17 cellular contexts compared by ENCODE assay signal in the genomic region with DNA sequence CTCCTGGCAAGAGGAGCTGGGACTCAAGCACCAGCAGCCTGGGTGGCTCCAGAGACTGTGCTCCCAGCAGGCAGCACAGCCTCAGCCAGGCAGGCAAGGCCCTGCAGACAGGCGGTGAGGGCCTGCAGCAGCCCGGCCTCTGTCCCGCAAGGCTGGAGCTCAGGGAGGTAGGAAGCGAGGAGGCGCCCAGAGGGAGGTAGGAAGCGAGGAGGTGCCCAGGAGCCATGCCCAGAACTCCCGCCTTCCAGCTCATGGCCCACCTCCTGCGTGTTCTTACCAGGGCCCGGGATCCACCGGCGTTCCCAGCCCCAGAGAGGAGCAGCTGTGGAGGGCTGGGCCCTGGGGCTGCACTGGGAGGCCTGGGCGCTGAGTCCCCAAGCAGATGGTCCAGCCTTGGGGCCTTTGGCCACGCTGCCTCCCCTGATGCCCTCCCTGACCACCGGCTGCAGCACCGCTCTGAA.
DNase-seq lines count a peak whose midpoint lies in the region; ATAC-seq and TF ChIP-seq lines count a peak whose summit lies in the region.
"Had no signal": no experiment of that assay in that cellular context is flagged by ENCODE, and none has a peak within 500 bp of the region (broad histone marks: within the 10 kb centered on the region; RNA-seq: fewer than 3 reads in every experiment).

No MANE protein-coding gene starts in this region.

- H2BK120ac ChIP-seq in H9 (ENCODE audit: low read depth, low read length, poor library complexity, severe bottlenecking), result no peak overlapping the region
- no peak overlapping the region for H2BK120ac ChIP-seq in neuronal stem cell (ENCODE audit: low read depth, low read length)

- no peak overlapping the region for H3K56ac ChIP-seq in H9 (ENCODE audit: insufficient read length, low read depth, low read length)

- no peak overlapping the region for H2BK12ac ChIP-seq in H9 (ENCODE audit: insufficient read length, low read depth, low read length)
- H2BK12ac ChIP-seq in neuronal stem cell (ENCODE audit: low read length), result no peak overlapping the region

- no peak overlapping the region for H3K27ac Mint-ChIP-seq in activated T-cell treated with anti-CD3 and anti-CD28 coated beads, Interleukin-2, amount 50 U/mL, for 24 hours
- peak overlapping the region in 1 of 3 experiments; percentile 12; a peak in 1 of 7 replicates for H3K27ac Mint-ChIP-seq in H9
- H3K27ac Mint-ChIP-seq: CD4-positive, CD25-positive, alpha-beta regulatory T cell had no signal

- H3K4me2 ChIP-seq in H9 (ENCODE audit: insufficient read depth, insufficient read length, low read length) (no peak overlapping the region), neuronal stem cell (ENCODE audit: insufficient read depth, low read length, poor library complexity, severe bottlenecking) (no peak overlapping the region)
- H3K4me2 ChIP-seq: PC-9 had no signal

- H4K20me1 ChIP-seq in H9 (ENCODE audit: control insufficient read depth, insufficient read depth, insufficient read length), result no peaks in the 10 kb centered on the region

- H3K4me1 Mint-ChIP-seq in activated T-cell treated with anti-CD3 and anti-CD28 coated beads, Interleukin-2, amount 50 U/mL, for 24 hours (ENCODE audit: low read depth), result no peaks in the 10 kb centered on the region
- H3K4me1 Mint-ChIP-seq in activated T-cell treated with anti-CD3 and anti-CD28 coated beads, Interleukin-2, amount 50 U/mL, for 4 hours (ENCODE audit: low read depth), result no peaks in the 10 kb centered on the region
- H3K4me1 Mint-ChIP-seq in H9, result peaks cover 4 to 16% of the 10 kb centered on the region in 2 experiments; a peak in 3 of 4 replicates
- H3K4me1 Mint-ChIP-seq: CD4-positive, CD25-positive, alpha-beta regulatory T cell had no signal

- H3K18ac ChIP-seq in H9 (ENCODE audit: insufficient read length, low read depth, low read length) (no peak overlapping the region), neuronal stem cell (ENCODE audit: low read length) (no peak overlapping the region)

- H2AK5ac ChIP-seq in H9 (ENCODE audit: insufficient read length, low read length) (no peak overlapping the region), neuronal stem cell (ENCODE audit: low read depth, low read length) (peak overlapping the region; percentile 8)

- intact Hi-C loops in upper lobe of right lung (cut with DNase I), result no loop called here

- H3K79me1 ChIP-seq in H9 (ENCODE audit: insufficient read depth, low read depth, low read length, poor library complexity, severe bottlenecking), result no peaks in the 10 kb centered on the region
- H3K79me1 ChIP-seq in neuronal stem cell (ENCODE audit: low read depth, low read length), result no peaks in the 10 kb centered on the region

- no peak overlapping the region for H4K8ac ChIP-seq in H9 (replicated peaks; ENCODE audit: insufficient read length, low read depth, low read length)
- H4K8ac ChIP-seq in neuronal stem cell (ENCODE audit: low read depth, low read length), result no peak overlapping the region

- no peaks in the 10 kb centered on the region for H3K79me2 ChIP-seq in H9 (ENCODE audit: insufficient read depth, low read length)

- H2BK5ac ChIP-seq in H9 (ENCODE audit: insufficient read length, low read length), result no peak overlapping the region
- no peak overlapping the region for H2BK5ac ChIP-seq in neuronal stem cell (ENCODE audit: low read length)

- no peak for ATAC-seq in activated T-cell treated with anti-CD3 and anti-CD28 coated beads, Interleukin-2, amount 50 U/mL, for 4 hours
- no peak for ATAC-seq in upper lobe of right lung
- no peak for ATAC-seq in GM21515 (IDR thresholded peaks at IDR 0.05; ENCODE audit: unreplicated experiment)
- no peak for ATAC-seq in GM18909 (IDR thresholded peaks at IDR 0.05; ENCODE audit: poor library complexity, unreplicated experiment)
- ATAC-seq: Right ventricle myocardium inferior had no signal

- no peaks in the 10 kb centered on the region for H3K27me3 ChIP-seq in H9 (ENCODE audit: insufficient read depth, low read length)
- no peaks in the 10 kb centered on the region for H3K27me3 ChIP-seq in neuronal stem cell (ENCODE audit: control insufficient read depth in 3 of 3, insufficient read depth in 3 of 3, low read depth in 1 of 3, low read length in 3 of 3)
- no peaks in the 10 kb centered on the region for H3K27me3 ChIP-seq in upper lobe of right lung

- H3K14ac ChIP-seq in H9 (ENCODE audit: insufficient read depth, low read length) (no peak overlapping the region), neuronal stem cell (ENCODE audit: low read length) (no peak overlapping the region)

- no peaks in the 10 kb centered on the region for H3K27me3 Mint-ChIP-seq in activated T-cell treated with anti-CD3 and anti-CD28 coated beads, Interleukin-2, amount 50 U/mL, for 24 hours
- no peaks in the 10 kb centered on the region for H3K27me3 Mint-ChIP-seq in activated T-cell treated with anti-CD3 and anti-CD28 coated beads, Interleukin-2, amount 50 U/mL, for 4 hours (ENCODE audit: low read depth)
- peaks cover 5% of the 10 kb centered on the region for H3K27me3 Mint-ChIP-seq in H9 (ENCODE audit: low read depth)

- H3K4me3 ChIP-seq in neuronal stem cell (ENCODE audit: low read length in 2 of 2), result no peak overlapping the region
- H3K4me3 ChIP-seq in upper lobe of right lung, result no peak overlapping the region
- H3K4me3 ChIP-seq: HAP-1, PC-9 had no signal

- no peak overlapping the region for H3K4me3 Mint-ChIP-seq in activated T-cell treated with anti-CD3 and anti-CD28 coated beads, Interleukin-2, amount 50 U/mL, for 24 hours
- no peak overlapping the region for H3K4me3 Mint-ChIP-seq in activated T-cell treated with anti-CD3 and anti-CD28 coated beads, Interleukin-2, amount 50 U/mL, for 4 hours
- no peak overlapping the region for H3K4me3 Mint-ChIP-seq in H9
- H3K4me3 Mint-ChIP-seq: CD4-positive, CD25-positive, alpha-beta regulatory T cell had no signal

- no peak overlapping the region for H3K23ac ChIP-seq in H9 (ENCODE audit: insufficient read length, low read depth, low read length)
- H3K23ac ChIP-seq in neuronal stem cell (ENCODE audit: low read depth, low read length, poor library complexity), result peak overlapping the region; percentile 29

- no peak overlapping the region for H3K9ac ChIP-seq in H9 (ENCODE audit: extremely low read depth, insufficient read length, low read length)
- no peak overlapping the region for H3K9ac ChIP-seq in neuronal stem cell (ENCODE audit: low read depth, low read length, poor library complexity)

- TF ChIP-seq CTCF in H9 (conservative IDR thresholded peaks at IDR 0.05) (no peak), upper lobe of right lung (IDR thresholded peaks at IDR 0.05) (no peak)

- no peaks in the 10 kb centered on the region for H3K23me2 ChIP-seq in H9 (ENCODE audit: insufficient read length, low read depth, low read length, poor library complexity, severe bottlenecking)

- H2AFZ ChIP-seq in H9 (ENCODE audit: low read length), result no peak overlapping the region
- no peak overlapping the region for H2AFZ ChIP-seq in neuronal stem cell (ENCODE audit: low read length)
- H2AFZ ChIP-seq: PC-9 had no signal

- H4K5ac ChIP-seq in H9 (ENCODE audit: insufficient read length, low read depth, low read length), result no peak overlapping the region

- peaks cover 4% of the 10 kb centered on the region for H3K9me3 Mint-ChIP-seq in activated T-cell treated with anti-CD3 and anti-CD28 coated beads, Interleukin-2, amount 50 U/mL, for 24 hours
- H3K9me3 Mint-ChIP-seq in activated T-cell treated with anti-CD3 and anti-CD28 coated beads, Interleukin-2, amount 50 U/mL, for 4 hours, result peaks cover 10% of the 10 kb centered on the region
- H3K9me3 Mint-ChIP-seq in H9, result peaks cover 11 to 16% of the 10 kb centered on the region in 2 experiments

- no peak overlapping the region for H4K91ac ChIP-seq in H9 (ENCODE audit: insufficient read length, low read depth, low read length)
- no peak overlapping the region for H4K91ac ChIP-seq in neuronal stem cell (ENCODE audit: low read depth, low read length, poor library complexity)

- peak; percentile 6 for DNase-seq in activated T-cell treated with anti-CD3 and anti-CD28 coated beads, Interleukin-2, amount 50 U/mL, for 24 hours
- no peak for DNase-seq in activated T-cell treated with anti-CD3 and anti-CD28 coated beads, Interleukin-2, amount 50 U/mL, for 4 hours
- DNase-seq in H9, result peak; percentile 15
- no peak for DNase-seq in neuronal stem cell (ENCODE audit: low spot score)
- DNase-seq in upper lobe of right lung, result peak; percentile 33
- DNase-seq: AML-193; CD4-positive, CD25-positive, alpha-beta regulatory T cell; DMS79; KBM-7; NCI-H1092; NCI-H446; NCI-H748 treated with DMSO at 0.1 percent for 48 hours; PC-9 had no signal

- H3K36me3 Mint-ChIP-seq in activated T-cell treated with anti-CD3 and anti-CD28 coated beads, Interleukin-2, amount 50 U/mL, for 24 hours (ENCODE audit: low read depth), result no peaks in the 10 kb centered on the region
- H3K36me3 Mint-ChIP-seq in activated T-cell treated with anti-CD3 and anti-CD28 coated beads, Interleukin-2, amount 50 U/mL, for 4 hours (ENCODE audit: insufficient read depth), result no peaks in the 10 kb centered on the region
- H3K36me3 Mint-ChIP-seq in H9 (ENCODE audit: insufficient read depth in 1 of 3, low read depth in 3 of 3), result peaks cover 0 to 13% (median 0%) of the 10 kb centered on the region in 3 experiments; a peak in 3 of 7 replicates
- H3K36me3 Mint-ChIP-seq: CD4-positive, CD25-positive, alpha-beta regulatory T cell had no signal

- H2BK15ac ChIP-seq in H9 (ENCODE audit: low read depth, low read length), result no peak overlapping the region
- H2BK15ac ChIP-seq in neuronal stem cell (ENCODE audit: low read length), result no peak overlapping the region

- H3K9me3 ChIP-seq in H9 (ENCODE audit: control insufficient read depth, low read depth, low read length) (no peaks in the 10 kb centered on the region), neuronal stem cell (replicated peaks in 1 of 2; ENCODE audit: control insufficient read depth in 2 of 2, insufficient read depth in 1 of 2, low read depth in 1 of 2, low read length in 2 of 2) (peaks cover 0 to 8% of the 10 kb centered on the region in 2 donors), upper lobe of right lung (no peaks in the 10 kb centered on the region)

- H3K36me3 ChIP-seq in neuronal stem cell (replicated peaks in 1 of 2; ENCODE audit: control insufficient read depth in 2 of 2, insufficient read depth in 2 of 2, low read length in 2 of 2) (no peaks in the 10 kb centered on the region), upper lobe of right lung (no peaks in the 10 kb centered on the region)
- H3K36me3 ChIP-seq: HAP-1 had no signal

- no peak overlapping the region for H3T11ph ChIP-seq in H9 (ENCODE audit: low read length)

- H2BK20ac ChIP-seq in H9 (ENCODE audit: low read depth, low read length, poor library complexity, severe bottlenecking), result no peak overlapping the region

- H3K4ac ChIP-seq in H9 (ENCODE audit: low read depth, low read length), result no peak overlapping the region
- H3K4ac ChIP-seq in neuronal stem cell (ENCODE audit: low read length), result no peak overlapping the region

- no peak overlapping the region for H3K27ac ChIP-seq in H9 (ENCODE audit: insufficient read length, low read depth, low read length)
- no peak overlapping the region for H3K27ac ChIP-seq in neuronal stem cell (replicated peaks; ENCODE audit: low read length)
- H3K27ac ChIP-seq in upper lobe of right lung, result no peak overlapping the region
- H3K27ac ChIP-seq: PC-9 had no signal

- WGBS in H9 (ENCODE audit: extremely low coverage, insufficient read length, low lambda C conversion rate), result no CpG with 5 or more reads among the region's 15 CpGs
- WGBS in neuronal stem cell (ENCODE audit: extremely low coverage in 2 of 2, insufficient read length in 2 of 2, insufficient replicate concordance in 1 of 2), 2 donors, result no CpG with 5 or more reads among the region's 15 CpGs

- H3K4me1 ChIP-seq in H9 (ENCODE audit: insufficient read depth, low read length) (no peaks in the 10 kb centered on the region), neuronal stem cell (ENCODE audit: control insufficient read depth in 2 of 2, insufficient read depth in 1 of 2, low read depth in 1 of 2, low read length in 2 of 2) (peaks cover 0 to 20% of the 10 kb centered on the region in 2 donors), upper lobe of right lung (no peaks in the 10 kb centered on the region)
- H3K4me1 ChIP-seq: HAP-1 had no signal

Comparison
In these comparisons a context has a peak if more than half of its experiments do, and no peak if none do; other contexts are left out.
1. DNase-seq: peak in activated T-cell treated with anti-CD3 and anti-CD28 coated beads, Interleukin-2, amount 50 U/mL, for 24 hours (single experiment), H9 (single experiment) and upper lobe of right lung (single experiment); none in activated T-cell treated with anti-CD3 and anti-CD28 coated beads, Interleukin-2, amount 50 U/mL, for 4 hours (single experiment) and neuronal stem cell (single experiment).